In the genomic region with DNA sequence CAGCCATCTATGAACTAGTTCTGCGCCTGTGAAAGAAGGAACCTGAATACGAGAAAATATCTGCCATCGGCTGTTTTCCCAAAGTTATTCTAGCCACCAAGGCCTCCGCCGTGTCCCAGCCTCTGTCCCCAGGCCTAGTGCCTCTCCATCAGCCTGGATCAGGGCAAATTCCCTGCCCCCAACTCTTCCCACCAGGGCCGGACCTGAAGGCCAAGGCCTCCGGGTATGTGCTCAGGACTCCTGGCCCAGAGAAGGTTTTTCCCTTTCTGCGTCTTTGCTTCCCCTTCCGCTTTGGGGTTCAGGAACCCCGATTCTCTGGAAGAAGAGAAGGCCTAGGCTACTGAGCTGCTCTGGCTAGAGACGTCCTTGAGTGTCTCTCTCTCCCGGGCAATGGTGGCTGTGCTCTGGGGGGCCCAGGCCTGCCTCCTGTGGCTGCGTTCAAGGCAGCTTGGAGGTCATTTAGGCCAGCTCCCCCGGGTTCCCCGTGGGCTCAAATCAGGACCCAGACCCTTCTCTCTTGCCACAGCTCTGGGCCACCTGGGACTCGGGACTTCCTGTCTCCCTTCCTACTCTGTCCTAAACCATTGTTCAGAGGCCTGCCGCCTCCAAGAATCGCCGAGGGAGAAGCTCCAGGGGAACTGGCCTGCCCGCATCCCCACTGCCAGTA, we compare ENCODE assay signal across 21 cellular contexts. TPM values are rescaled to one million over a fixed set of nuclear protein-coding genes. Genes with fewer than 3 reads are reported as not detected.
DNase-seq lines count a peak whose midpoint lies in the region; ATAC-seq, FAIRE-seq and TF ChIP-seq lines count a peak whose summit lies in the region.
"Had no signal": no experiment of that assay in that cellular context is flagged by ENCODE, and none has a peak within 500 bp of the region (broad histone marks: within the 10 kb centered on the region; RNA-seq: fewer than 3 reads in every experiment).

No MANE protein-coding gene starts in this region.

- H3K9me3 Mint-ChIP-seq in neural crest cell, result no peaks in the 10 kb centered on the region
- H3K9me3 Mint-ChIP-seq: activated naive CD8-positive, alpha-beta T cell treated with anti-CD3 and anti-CD28 coated beads, Interleukin-2, amount 50 U/mL, for 24 hours; activated T-helper 2 cell treated with anti-CD3 and anti-CD28 coated beads, Interferon-gamma antibody, Interleukin-2, Interleukin-4, amounts not matched to agents 10 μg/mL and 5 μg/mL and 100 μg/mL, durations not matched to agents 14 hours and 24 hours and 36 hours; memory B cell; T-helper 1 cell treated with Interleukin-12 subunit alpha and Interleukin-12 subunit beta and Interleukin-4 antibody, amounts not matched to agents 30 μg/mL and 1 μg/mL, for 36 hours had no signal

- H3K27ac ChIP-seq in H1 (ENCODE audit: low read depth, low read length), result no peak overlapping the region
- H3K27ac ChIP-seq: body of pancreas, colonic mucosa, Peyer's patch, SJCRH30 had no signal

- H3K23me2 ChIP-seq in H1 (ENCODE audit: low read depth, low read length), result peaks cover 7% of the 10 kb centered on the region; the same call in 1 of the 2 replicates

- no peak overlapping the region for H3K27ac Mint-ChIP-seq in neural crest cell (ENCODE audit: unreplicated experiment)
- H3K27ac Mint-ChIP-seq: activated naive CD8-positive, alpha-beta T cell treated with anti-CD3 and anti-CD28 coated beads, Interleukin-2, amount 50 U/mL, for 24 hours; activated T-helper 2 cell treated with anti-CD3 and anti-CD28 coated beads, Interferon-gamma antibody, Interleukin-2, Interleukin-4, amounts not matched to agents 10 μg/mL and 5 μg/mL and 100 μg/mL, durations not matched to agents 14 hours and 24 hours and 36 hours; memory B cell; T-helper 1 cell treated with Interleukin-12 subunit alpha and Interleukin-12 subunit beta and Interleukin-4 antibody, amounts not matched to agents 30 μg/mL and 1 μg/mL, for 36 hours had no signal

- H3K4ac ChIP-seq in H1 (replicated peaks; ENCODE audit: insufficient read length, low read depth, low read length), result no peak overlapping the region

- no peak overlapping the region for H2BK20ac ChIP-seq in H1 (ENCODE audit: low read length)

- CTCF ChIA-PET in BJ (lab: Yijun Ruan, JAX) (no interaction called here), H1 (lab: Charles Lee; ENCODE audit: partially characterized antibody) (interaction anchor here (0.6 to 5.2 kb wide), 7 partner anchors 8 to 249 kb away, joined by 3 to 28 read pairs (median 5); no protein-coding TSS in a partner anchor)

- no peak overlapping the region for H4K91ac ChIP-seq in H1 (replicated peaks; ENCODE audit: insufficient read length, low read length)

- peaks cover 17% of the 10 kb centered on the region for H3K27me3 ChIP-seq in BJ (ENCODE audit: control insufficient read depth, insufficient read depth, low read length)
- H3K27me3 ChIP-seq in H7 (ENCODE audit: control insufficient read depth, insufficient read depth, low read length), result peaks cover 100% of the 10 kb centered on the region
- peaks cover 97 to 100% (median 98%) of the 10 kb centered on the region in 4 experiments for H3K27me3 ChIP-seq in H1 (replicated peaks in 1 of 4; ENCODE audit: control insufficient read depth in 3 of 4, extremely low read depth in 1 of 4, insufficient read depth in 3 of 4, low read length in 3 of 4)
- H3K27me3 ChIP-seq: SJCRH30 had no signal

- H3K4me3 ChIP-seq in BJ (ENCODE audit: low read depth, low read length) (peak overlapping the region; percentile 47), H7 (ENCODE audit: insufficient read depth, low read depth, low read length) (no peak overlapping the region), H1 (ENCODE audit: extremely low read depth in 1 of 4, insufficient read depth in 2 of 4, low read depth in 3 of 4, low read length in 4 of 4) (peak overlapping the region in 1 of 4 experiments; percentile 59; a peak in 2 of 8 replicates)
- H3K4me3 ChIP-seq: body of pancreas, colonic mucosa had no signal

- TF ChIP-seq EP300 in H1 (IDR thresholded peaks at IDR 0.05; ENCODE audit: borderline replicate concordance in 1 of 2, low read depth in 2 of 2, low read length in 2 of 2), result no peak

- H3K4me3 Mint-ChIP-seq in neural crest cell, result peak overlapping the region; percentile 19
- H3K4me3 Mint-ChIP-seq: activated naive CD8-positive, alpha-beta T cell treated with anti-CD3 and anti-CD28 coated beads, Interleukin-2, amount 50 U/mL, for 24 hours had no signal

- H3K79me1 ChIP-seq in H1 (ENCODE audit: low read depth, low read length), result no peaks in the 10 kb centered on the region

- no peak overlapping the region for H4K8ac ChIP-seq in H1 (ENCODE audit: extremely low read depth, insufficient read depth, low read length)

- TF ChIP-seq RAD21 in H1 (IDR thresholded peaks at IDR 0.05 in 1 of 2, conservative IDR thresholded peaks at IDR 0.05 in 1 of 2; ENCODE audit: low read depth in 2 of 2, low read length in 2 of 2), result no peak

- 0 out of 2 replicates have a peak overlapping the region, but pooled peaks have one; percentile 61 for H2BK15ac ChIP-seq in H1 (ENCODE audit: low read length)

- H3K36me3 ChIP-seq in BJ (ENCODE audit: control insufficient read depth, insufficient read depth, low read length), result no peaks in the 10 kb centered on the region
- H3K36me3 ChIP-seq in H7 (replicated peaks; ENCODE audit: control insufficient read depth, insufficient read depth, low read length), result no peaks in the 10 kb centered on the region
- no peaks in the 10 kb centered on the region for H3K36me3 ChIP-seq in H1 (ENCODE audit: control insufficient read depth in 2 of 4, insufficient read depth in 4 of 4, low read length in 3 of 4)
- H3K36me3 ChIP-seq: colonic mucosa, Peyer's patch, SJCRH30 had no signal

- H3K9ac ChIP-seq in H1 (replicated peaks in 1 of 4; ENCODE audit: extremely low read depth in 1 of 4, low read depth in 3 of 4, low read length in 3 of 4), result no peak overlapping the region; a peak in 1 of 7 replicates

- TF ChIP-seq CTCF in BJ (IDR thresholded peaks at IDR 0.05; ENCODE audit: insufficient read depth, low read depth, low read length), result no peak
- TF ChIP-seq CTCF in H1 (IDR thresholded peaks at IDR 0.05; ENCODE audit: control extremely low read depth in 1 of 3, insufficient read depth in 1 of 3, low read depth in 1 of 3, low read length in 3 of 3), result no peak
- no peak for TF ChIP-seq CTCF in neural crest cell (conservative IDR thresholded peaks at IDR 0.05)

- H3K23ac ChIP-seq in H1 (ENCODE audit: insufficient read length), result no peak overlapping the region

- no peak for ATAC-seq in HG03097 (IDR thresholded peaks at IDR 0.05; ENCODE audit: low FRiP score, unreplicated experiment)
- ATAC-seq: activated naive CD8-positive, alpha-beta T cell treated with anti-CD3 and anti-CD28 coated beads, Interleukin-2, amount 50 U/mL, for 24 hours; body of pancreas had no signal

- no peak overlapping the region for H2BK120ac ChIP-seq in H1 (replicated peaks; ENCODE audit: low read depth, low read length)

- no peak overlapping the region for H2AFZ ChIP-seq in H1 (ENCODE audit: low read length)

- no peak overlapping the region; the same call in 1 of the 2 replicates for H2AK5ac ChIP-seq in H1 (ENCODE audit: low read depth, low read length)

- 19% methylated on average over 20 of the region's 20 CpGs; no CpG with 5 or more reads in 1 of the 2 experiments for WGBS in H1 (ENCODE audit: extremely low coverage in 1 of 2, insufficient coverage in 1 of 2, insufficient read length in 1 of 2, insufficient replicate concordance in 2 of 2, low coverage in 1 of 2, low lambda C conversion rate in 2 of 2, missing lambda C conversion rate in 1 of 2), 2 experiments

- peak overlapping the region; percentile 87 for H3K18ac ChIP-seq in H1 (ENCODE audit: extremely low read depth, low read length)

- H3K79me2 ChIP-seq in H1 (ENCODE audit: control insufficient read depth in 1 of 2, insufficient read depth in 2 of 2, low read length in 2 of 2), result no peaks in the 10 kb centered on the region

- no peaks in the 10 kb centered on the region for H3K9me3 ChIP-seq in H1 (ENCODE audit: insufficient read depth in 2 of 2, low read depth in 1 of 2, low read length in 1 of 2)
- H3K9me3 ChIP-seq: body of pancreas, colonic mucosa, Peyer's patch, SJCRH30 had no signal

- no peak overlapping the region for H2BK5ac ChIP-seq in H1 (ENCODE audit: low read depth, low read length)

- peak overlapping the region; percentile 28 to 69; a peak in 3 of 4 replicates for H3K4me2 ChIP-seq in H1 (ENCODE audit: insufficient read depth in 1 of 2, low read depth in 2 of 2, low read length in 2 of 2)

- H4K5ac ChIP-seq in H1 (ENCODE audit: insufficient read length, low read depth, low read length), result no peak overlapping the region

- peaks cover 3 to 34% (median 22%) of the 10 kb centered on the region in 4 experiments for H3K4me1 ChIP-seq in H1 (replicated peaks in 1 of 4; ENCODE audit: control insufficient read depth in 3 of 4, insufficient read depth in 4 of 4, low read length in 3 of 4)

- H3K27me3 Mint-ChIP-seq in neural crest cell (ENCODE audit: low read depth), result peaks cover 99% of the 10 kb centered on the region

- peaks cover 20 to 31% of the 10 kb centered on the region in 2 experiments for H4K20me1 ChIP-seq in H1 (replicated peaks in 1 of 2; ENCODE audit: control insufficient read depth in 1 of 2, insufficient read depth in 2 of 2, low read length in 2 of 2)

- POLR2A ChIA-PET in BJ (lab: Charles Lee) (no interaction called here), H1 (lab: Charles Lee; ENCODE audit: partially characterized antibody) (interaction anchor here (1.1 to 6.7 kb wide), 2 partner anchors 10 to 26 kb away, joined by 3 to 47 read pairs; no protein-coding TSS in a partner anchor)

- peak overlapping the region; percentile 80; the same call in 1 of the 2 replicates for H2BK12ac ChIP-seq in H1 (ENCODE audit: low read depth, low read length)

- H3K56ac ChIP-seq in H1 (replicated peaks; ENCODE audit: insufficient read length, low read depth, low read length), result no peak overlapping the region

- no peak for FAIRE-seq in H1 (lab: Jason Lieb, UNC)
- FAIRE-seq: urothelium cell line had no signal

- no peak overlapping the region for H3K14ac ChIP-seq in H1 (ENCODE audit: insufficient read length)

- no peak for TF ChIP-seq POLR2A in H1 (IDR thresholded peaks at IDR 0.05; ENCODE audit: control extremely low read depth in 1 of 2, low read depth in 2 of 2, low read length in 2 of 2)

- H3K4me1 Mint-ChIP-seq in neural crest cell, result peaks cover 17% of the 10 kb centered on the region

- DNase-seq in BJ (ENCODE audit: low read depth) (no peak), H7 (peak; percentile 59), H1 (ENCODE audit: low read depth in 1 of 2, low spot score in 2 of 2) (peak in 1 of 2 experiments; percentile 59), neural crest cell (ENCODE audit: low read depth, low spot score) (no peak), HUDEP-2 (lab: John Stamatoyannopoulos, UW; ENCODE audit: unreplicated experiment in 76 of 76) (no peak), SIG-M5 treated with dmso at 0.1 percent for 504 hours (lab: John Stamatoyannopoulos, UW; ENCODE audit: unreplicated experiment) (no peak), GOT3 (lab: John Stamatoyannopoulos, UW) (no peak)
- DNase-seq: activated CD4-positive, alpha-beta T cell treated with anti-CD3 and anti-CD28 coated beads, Interleukin-2, amount 50 U/mL, for 1 hour; activated naive CD8-positive, alpha-beta T cell treated with anti-CD3 and anti-CD28 coated beads, Interleukin-2, amount 50 U/mL, for 24 hours; colonic mucosa; IMR-90; left cardiac atrium; NCI-H510A treated with DMSO at 0.1 percent for 48 hours; SJCRH30 had no signal

- H3K36me3 Mint-ChIP-seq in neural crest cell (ENCODE audit: low read depth), result peaks cover 3% of the 10 kb centered on the region
- H3K36me3 Mint-ChIP-seq: memory B cell had no signal

RNA-seq across cellular contexts. Expression of gene ALX4, which starts 1.6 kb away (rescaled TPM):
- polyA plus RNA-seq in BJ (2011; rRNA removed) (1.3 and 2.2 TPM in 2 replicates), H1 (2011; rRNA removed) (not detected in 2 replicates)
- 2.2 and 2.6 TPM in 2 replicates for polyA minus RNA-seq in BJ (2011; rRNA and poly(A)+ RNA removed)
- total RNA-seq in H7 (2014; rRNA removed; shearing (Covaris generic)), result not detected in 2 replicates
- total RNA-seq in H1 (2021; fragmentation: NEBNext Ultra II Directional; extraction: Animal tissue kit (Norgen Biotek cat#: 25700)), result not detected in 2 replicates
- polyA plus RNA-seq in H1 (2011; cell fraction: cytosol; rRNA removed), result not detected
- not detected for polyA plus RNA-seq in H1 (2011; cell fraction: nucleus; rRNA removed)
- 0.05 to 0.06 TPM in 2 of 4 replicates, not detected in the others for polyA plus RNA-seq in H1 (2012, experiment 1 of 2)
- not detected for polyA plus RNA-seq in H1 (2012, experiment 2 of 2)
- not detected for polyA plus RNA-seq in H1 (2013, experiment 1 of 2)
- not detected for polyA plus RNA-seq in H1 (2013, experiment 2 of 2)
- not detected in 2 replicates for polyA minus RNA-seq in H1 (2011; rRNA and poly(A)+ RNA removed)
- polyA minus RNA-seq in H1 (2011; cell fraction: cytosol; rRNA and poly(A)+ RNA removed), result not detected
- polyA minus RNA-seq in H1 (2011; cell fraction: nucleus; rRNA and poly(A)+ RNA removed), result not detected
- total RNA-seq in neural crest cell, result 0.05 TPM in 2 replicates
- total RNA-seq: activated T-helper 2 cell treated with anti-CD3 and anti-CD28 coated beads, Interferon-gamma antibody, Interleukin-2, Interleukin-4, amounts not matched to agents 10 μg/mL and 5 μg/mL and 100 μg/mL, durations not matched to agents 14 hours and 24 hours and 36 hours; body of pancreas; colonic mucosa; IMR-90; Peyer's patch had no signal
- polyA plus RNA-seq: IMR-90 had no signal
